ENCODE assay signal across 9 cellular contexts in the genomic region with DNA sequence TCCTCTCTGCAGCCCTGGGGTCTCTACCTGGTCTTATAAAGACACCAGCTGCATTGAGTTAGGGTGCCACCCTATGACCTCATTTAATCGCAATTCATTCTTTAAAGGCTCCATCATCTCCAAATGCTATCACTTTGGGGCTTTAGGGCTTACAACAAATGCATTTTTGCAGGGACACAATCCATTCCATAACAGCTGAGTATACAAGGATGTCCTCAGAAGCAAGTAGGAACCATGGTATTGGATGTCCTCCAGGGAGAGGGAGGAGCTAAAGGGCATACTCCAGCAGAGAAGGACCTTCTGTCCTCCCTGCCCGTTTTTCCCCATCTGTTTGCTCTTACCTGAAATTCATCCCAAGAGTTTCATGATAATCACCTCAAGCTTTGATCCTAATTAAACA. TPM values are rescaled to one million over a fixed set of nuclear protein-coding genes. Genes with fewer than 3 reads are reported as not detected.
DNase-seq lines count a peak whose midpoint lies in the region; ATAC-seq and TF ChIP-seq lines count a peak whose summit lies in the region.
"Had no signal": no experiment of that assay in that cellular context is flagged by ENCODE, and none has a peak within 500 bp of the region (broad histone marks: within the 10 kb centered on the region; RNA-seq: fewer than 3 reads in every experiment).

No MANE protein-coding gene starts in this region.

- H3K27ac ChIP-seq in HEK293 (ENCODE audit: extremely low read depth, low read depth, low read length) = no peak overlapping the region
- peak overlapping the region; percentile 62 to 74 for H3K27ac ChIP-seq in ascending aorta
- no peak overlapping the region for H3K27ac ChIP-seq in OCI-LY7 (ENCODE audit: low read depth, low read length, poor library complexity, severe bottlenecking)

- no peak overlapping the region for H3K4me2 ChIP-seq in OCI-LY7 (ENCODE audit: low read length)

- CTCF ChIA-PET in AG04449 (lab: Yijun Ruan, JAX) = interaction anchor here (0.6 to 15.7 kb wide), 61 partner anchors 9 to 831 kb away, joined by 3 to 467 read pairs (median 7); a partner anchor contains a TSS
- CTCF ChIA-PET in HEK293 (lab: Yijun Ruan, JAX) = interaction anchor here (0.5 to 10.8 kb wide), 31 partner anchors 11 to 1359 kb away, joined by 3 to 201 read pairs (median 4); a partner anchor contains a TSS
- CTCF ChIA-PET in OCI-LY7 (lab: Charles Lee; ENCODE audit: unreplicated experiment) = no interaction called here

- H3K4me3 ChIP-seq in AG04449 (ENCODE audit: low read depth, low read length) (no peak overlapping the region), HEK293 (ENCODE audit: low read depth, low read length) (no peak overlapping the region), ascending aorta (no peak overlapping the region), OCI-LY7 (ENCODE audit: low read depth, low read length, poor library complexity, severe bottlenecking) (no peak overlapping the region)

- H3K9me2 ChIP-seq in OCI-LY7 (ENCODE audit: insufficient read depth, low read length) = no peaks in the 10 kb centered on the region

- no peak overlapping the region for H2AFZ ChIP-seq in OCI-LY7 (ENCODE audit: low read length)

- no peaks in the 10 kb centered on the region for H3K4me1 ChIP-seq in HEK293 (ENCODE audit: control insufficient read depth, insufficient read depth, low read length)
- H3K4me1 ChIP-seq in ascending aorta = peaks cover 0 to 10% of the 10 kb centered on the region in 2 donors
- no peaks in the 10 kb centered on the region for H3K4me1 ChIP-seq in OCI-LY7 (ENCODE audit: insufficient read depth, low read length, poor library complexity, severe bottlenecking)

- H3K9me3 ChIP-seq in HEK293 (ENCODE audit: control insufficient read depth, insufficient read depth, low read depth, low read length) = no peaks in the 10 kb centered on the region
- H3K9me3 ChIP-seq in ascending aorta = no peaks in the 10 kb centered on the region
- H3K9me3 ChIP-seq in OCI-LY7 (ENCODE audit: low read length) = no peaks in the 10 kb centered on the region

- POLR2A ChIA-PET in AG04449 (lab: Yijun Ruan, JAX) (interaction anchor here (0.6 to 1.9 kb wide), 6 partner anchors 11 to 201 kb away, joined by 3 to 5 read pairs (median 3); no protein-coding TSS in a partner anchor), HEK293 (lab: Yijun Ruan, JAX) (interaction anchor here (0.7 to 1.8 kb wide), 4 partner anchors 10 to 143 kb away, joined by 3 to 5 read pairs (median 4); no protein-coding TSS in a partner anchor), OCI-LY7 (lab: Charles Lee) (interaction anchor here (0.6 to 0.8 kb wide), 4 partner anchors 9 to 372 kb away, joined by 3 to 5 read pairs (median 3); no protein-coding TSS in a partner anchor)

- H4K20me1 ChIP-seq in OCI-LY7 (ENCODE audit: insufficient read depth, low read length) = no peaks in the 10 kb centered on the region

- intact Hi-C loops in ascending aorta (cut with DNase I) = no loop called here
- intact Hi-C loops in OCI-LY7 (cut with micrococcal nuclease; ENCODE audit: unreplicated experiment) = loop anchor here (2.0 to 10.0 kb wide), 3 partner anchors 140 to 824 kb away; no protein-coding TSS in a partner anchor

- H3K36me3 ChIP-seq in HEK293 (ENCODE audit: control insufficient read depth in 2 of 2, insufficient read depth in 1 of 2, low read length in 2 of 2) (peaks cover 0 to 28% of the 10 kb centered on the region in 2 experiments; a peak in 1 of 3 replicates), ascending aorta (peaks cover 30 to 32% of the 10 kb centered on the region in 2 donors), OCI-LY7 (ENCODE audit: insufficient read depth, low read length) (no peaks in the 10 kb centered on the region)

- DNase-seq in AG04449 (ENCODE audit: low read depth, low spot score) = peak; percentile 44
- no peak for DNase-seq in ascending aorta (ENCODE audit: low spot score in 2 of 2)
- DNase-seq in islet precursor cell = peak; percentile 50
- no peak for DNase-seq in OCI-LY7 (ENCODE audit: low spot score)
- DNase-seq in foreskin melanocyte = no peak
- DNase-seq: NCI-H1436 treated with DMSO at 0.1 percent for 48 hours had no signal

- ATAC-seq in HG03196 (IDR thresholded peaks at IDR 0.05; ENCODE audit: unreplicated experiment) (no peak), GM18517 (IDR thresholded peaks at IDR 0.05; ENCODE audit: unreplicated experiment) (no peak)

- H3K27me3 ChIP-seq in ascending aorta = no peaks in the 10 kb centered on the region

- TF ChIP-seq CTCF in AG04449 (IDR thresholded peaks at IDR 0.05; ENCODE audit: insufficient read depth, low read length, missing control alignments) = no peak
- no peak for TF ChIP-seq CTCF in HEK293 (tag by site-specific recombination; IDR thresholded peaks at IDR 0.05)
- no peak for TF ChIP-seq CTCF in ascending aorta (IDR thresholded peaks at IDR 0.05)
- TF ChIP-seq CTCF in OCI-LY7 (conservative IDR thresholded peaks at IDR 0.05; ENCODE audit: low read length) = no peak

- no peaks in the 10 kb centered on the region for H3K79me2 ChIP-seq in OCI-LY7 (ENCODE audit: insufficient read depth, low read depth, low read length)

- no TSS peak for BruUV-seq in OCI-LY7 (replicated peaks; lab: Mats Ljungman, UMichigan)

TF ChIP-seq in HEK293, 187 proteins besides CTCF, POLR2A, EP300 and RAD21:
- TF ChIP-seq GLI4 (tag by site-specific recombination; IDR thresholded peaks at IDR 0.05) (no peak), ZNF600 (tag by site-specific recombination; IDR thresholded peaks at IDR 0.05) (peak; percentile 47; the same call in 1 of the 2 replicates)
- TF ChIP-seq, protein P1, sequence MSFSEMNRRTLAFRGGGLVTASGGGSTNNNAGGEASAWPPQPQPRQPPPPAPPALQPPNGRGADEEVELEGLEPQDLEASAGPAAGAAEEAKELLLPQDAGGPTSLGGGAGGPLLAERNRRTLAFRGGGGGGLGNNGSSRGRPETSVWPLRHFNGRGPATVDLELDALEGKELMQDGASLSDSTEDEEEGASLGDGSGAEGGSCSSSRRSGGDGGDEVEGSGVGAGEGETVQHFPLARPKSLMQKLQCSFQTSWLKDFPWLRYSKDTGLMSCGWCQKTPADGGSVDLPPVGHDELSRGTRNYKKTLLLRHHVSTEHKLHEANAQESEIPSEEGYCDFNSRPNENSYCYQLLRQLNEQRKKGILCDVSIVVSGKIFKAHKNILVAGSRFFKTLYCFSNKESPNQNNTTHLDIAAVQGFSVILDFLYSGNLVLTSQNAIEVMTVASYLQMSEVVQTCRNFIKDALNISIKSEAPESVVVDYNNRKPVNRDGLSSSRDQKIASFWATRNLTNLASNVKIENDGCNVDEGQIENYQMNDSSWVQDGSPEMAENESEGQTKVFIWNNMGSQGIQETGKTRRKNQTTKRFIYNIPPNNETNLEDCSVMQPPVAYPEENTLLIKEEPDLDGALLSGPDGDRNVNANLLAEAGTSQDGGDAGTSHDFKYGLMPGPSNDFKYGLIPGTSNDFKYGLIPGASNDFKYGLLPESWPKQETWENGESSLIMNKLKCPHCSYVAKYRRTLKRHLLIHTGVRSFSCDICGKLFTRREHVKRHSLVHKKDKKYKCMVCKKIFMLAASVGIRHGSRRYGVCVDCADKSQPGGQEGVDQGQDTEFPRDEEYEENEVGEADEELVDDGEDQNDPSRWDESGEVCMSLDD (tag by site-specific recombination; IDR thresholded peaks at IDR 0.05) = no peak

RNA-seq across cellular contexts. Expression of a gene that starts 30.3 kb away (rescaled TPM):
- total RNA-seq in ascending aorta (4.5 TPM), OCI-LY7 (2022) (29.3 and 62.7 TPM in 2 replicates)
- total RNA-seq in OCI-LY7 (2014; rRNA removed; shearing (Covaris generic)) = 24.8 and 34.9 TPM in 2 replicates

Comparison
In these comparisons a context has a peak if more than half of its experiments do, and no peak if none do; other contexts are left out.
1. DNase-seq: peak in AG04449 (single experiment) and islet precursor cell (single experiment); none in ascending aorta (0 of 2), OCI-LY7 (single experiment) and foreskin melanocyte (single experiment).
2. H3K27ac ChIP-seq: peak in ascending aorta (2 of 2); none in HEK293 (single experiment) and OCI-LY7 (single experiment).